ENCODE assay signal across 2 cellular contexts in genomic region chr3:179666030-179666429, GRCh38.
TF ChIP-seq lines count a peak whose summit lies in the region.

No MANE protein-coding gene starts in this region.

TF ChIP-seq in K562, 482 proteins besides CTCF, POLR2A, EP300 and RAD21:
- TF ChIP-seq GTF3C2 (IDR thresholded peaks at IDR 0.05; ENCODE audit: borderline replicate concordance, extremely low read depth, insufficient read length) (no peak), CBX8 (IDR thresholded peaks at IDR 0.05; ENCODE audit: borderline replicate concordance, extremely low read depth, low read depth, low read length, poor library complexity, severe bottlenecking) (no peak), PRDM10 (IDR thresholded peaks at IDR 0.05; ENCODE audit: partially characterized antibody) (no peak), RBM39 (optimal IDR thresholded peaks at IDR 0.05; ENCODE audit: low read depth, low read length) (no peak), SIN3A (IDR thresholded peaks at IDR 0.05; ENCODE audit: borderline replicate concordance in 2 of 2, control insufficient read depth in 1 of 2, low read depth in 2 of 2, low read length in 2 of 2) (no peak), RCOR1 (IDR thresholded peaks at IDR 0.05; ENCODE audit: borderline replicate concordance in 1 of 2, low read depth in 2 of 2, low read length in 2 of 2) (no peak), LARP7 (IDR thresholded peaks at IDR 0.05) (no peak), MTA1 (IDR thresholded peaks at IDR 0.05; ENCODE audit: borderline replicate concordance) (no peak), MAZ (CRISPR knock-in tag; conservative IDR thresholded peaks at IDR 0.05 in 1 of 2, IDR thresholded peaks at IDR 0.05 in 1 of 2) (no peak), CXXC5 (CRISPR knock-in tag; IDR thresholded peaks at IDR 0.05) (no peak), NCOR1 (IDR thresholded peaks at IDR 0.05) (no peak), FIP1L1 (IDR thresholded peaks at IDR 0.05; ENCODE audit: low read depth, low read length, poor library complexity, severe bottlenecking) (no peak)

TF ChIP-seq in GM12891, 5 proteins besides CTCF, POLR2A, EP300 and RAD21:
- TF ChIP-seq TAF1 (IDR thresholded peaks at IDR 0.05; ENCODE audit: low read depth, low read length) (no peak), POLR2AphosphoS5 (IDR thresholded peaks at IDR 0.05; ENCODE audit: low read depth, low read length) (no peak), SPI1 (IDR thresholded peaks at IDR 0.05; ENCODE audit: low read depth, low read length) (no peak), POU2F2 (IDR thresholded peaks at IDR 0.05; ENCODE audit: low read depth, low read length) (no peak), PAX5 (IDR thresholded peaks at IDR 0.05; ENCODE audit: insufficient read depth, low read length, severe bottlenecking) (no peak)
